ENCODE assay signal across 3 cellular contexts in genomic region chr12:8794611-8795010, GRCh38. TPM values are rescaled to one million over a fixed set of nuclear protein-coding genes. Genes with fewer than 3 reads are reported as not detected.
"Had no signal": no experiment of that assay in that cellular context is flagged by ENCODE, and none has a peak within 500 bp of the region (broad histone marks: within the 10 kb centered on the region; RNA-seq: fewer than 3 reads in every experiment).

No MANE protein-coding gene starts in this region.

RNA-seq across cellular contexts. Expression of gene A2ML1, which starts 27.8 kb away (rescaled TPM):
- total RNA-seq: GM23248, H4, HFFc6 had no signal
- polyA plus RNA-seq: GM23248 had no signal
